ENCODE assay signal across 8 cellular contexts in genomic region chr9:135960328-135961276, GRCh38. TPM values are rescaled to one million over a fixed set of nuclear protein-coding genes. Genes with fewer than 3 reads are reported as not detected.
DNase-seq lines count a peak whose midpoint lies in the region; ATAC-seq and FAIRE-seq lines count a peak whose summit lies in the region.

No MANE protein-coding gene starts in this region.

- ATAC-seq in right cardiac atrium (peak; percentile 20 to 44), sciatic nerve (peak; percentile 28)

- no peak for FAIRE-seq in GM19239 (lab: Jason Lieb, UNC)

- H3K27ac Mint-ChIP-seq in activated T-helper 1 cell treated with anti-CD3 and anti-CD28 coated beads, Interleukin-12 subunit alpha, Interleukin-12 subunit beta, Interleukin-2, Interleukin-4 antibody, amounts not matched to agents 30 ng/mL and 10 ng/mL and 1 ng/mL, durations not matched to agents 14 hours and 24 hours and 36 hours, result peak overlapping the region; percentile 82

- H3K27me3 ChIP-seq in BLaER1 (no peaks in the 10 kb centered on the region), right cardiac atrium (ENCODE audit: control insufficient read depth, insufficient read depth) (no peaks in the 10 kb centered on the region)

- H3K9me3 Mint-ChIP-seq in activated T-helper 1 cell treated with anti-CD3 and anti-CD28 coated beads, Interleukin-12 subunit alpha, Interleukin-12 subunit beta, Interleukin-2, Interleukin-4 antibody, amounts not matched to agents 30 ng/mL and 10 ng/mL and 1 ng/mL, durations not matched to agents 14 hours and 24 hours and 36 hours, result no peaks in the 10 kb centered on the region

- H3K9me3 ChIP-seq in BLaER1, result no peaks in the 10 kb centered on the region
- no peaks in the 10 kb centered on the region for H3K9me3 ChIP-seq in right cardiac atrium (ENCODE audit: control insufficient read depth, low read length)

- WGBS in right cardiac atrium, result 2% methylated on average over 77 of the region's 77 CpGs

- peak; percentile 28 for DNase-seq in GM19239 (ENCODE audit: insufficient read length, low spot score)
- peak; percentile 73 for DNase-seq in HuH-7 (ENCODE audit: low spot score)
- no peak for DNase-seq in activated T-helper 1 cell treated with anti-CD3 and anti-CD28 coated beads, Interleukin-12 subunit alpha, Interleukin-12 subunit beta, Interleukin-2, Interleukin-4 antibody, amounts not matched to agents 30 ng/mL and 10 ng/mL and 1 ng/mL, durations not matched to agents 14 hours and 24 hours and 36 hours (ENCODE audit: low spot score)
- peak in 1 of 3 donors; percentile 68 for DNase-seq in right cardiac atrium
- DNase-seq in sciatic nerve (ENCODE audit: low spot score), result peak; percentile 81
- DNase-seq in activated gamma-delta T cell treated with Interleukin-2 at 50 U/mL for 16 hours, result no peak
- DNase-seq in NCI-H446 treated with DMSO at 0.1 percent for 48 hours (lab: John Stamatoyannopoulos, UW), result no peak

- no peaks in the 10 kb centered on the region for H3K36me3 Mint-ChIP-seq in activated T-helper 1 cell treated with anti-CD3 and anti-CD28 coated beads, Interleukin-12 subunit alpha, Interleukin-12 subunit beta, Interleukin-2, Interleukin-4 antibody, amounts not matched to agents 30 ng/mL and 10 ng/mL and 1 ng/mL, durations not matched to agents 14 hours and 24 hours and 36 hours (ENCODE audit: low read depth)

- H3K4me3 Mint-ChIP-seq in activated T-helper 1 cell treated with anti-CD3 and anti-CD28 coated beads, Interleukin-12 subunit alpha, Interleukin-12 subunit beta, Interleukin-2, Interleukin-4 antibody, amounts not matched to agents 30 ng/mL and 10 ng/mL and 1 ng/mL, durations not matched to agents 14 hours and 24 hours and 36 hours, result peak overlapping the region; percentile 87

- H3K9ac ChIP-seq in BLaER1, result peak overlapping the region; percentile 90

- H3K4me2 ChIP-seq in BLaER1, result peak overlapping the region; percentile 93

- H3K27me3 Mint-ChIP-seq in activated T-helper 1 cell treated with anti-CD3 and anti-CD28 coated beads, Interleukin-12 subunit alpha, Interleukin-12 subunit beta, Interleukin-2, Interleukin-4 antibody, amounts not matched to agents 30 ng/mL and 10 ng/mL and 1 ng/mL, durations not matched to agents 14 hours and 24 hours and 36 hours (ENCODE audit: insufficient read depth), result peaks cover 8% of the 10 kb centered on the region

- intact Hi-C loops in activated T-helper 1 cell treated with anti-CD3 and anti-CD28 coated beads, Interleukin-12 subunit alpha, Interleukin-12 subunit beta, Interleukin-2, Interleukin-4 antibody, amounts not matched to agents 30 ng/mL and 10 ng/mL and 1 ng/mL, durations not matched to agents 14 hours and 24 hours and 36 hours (cut with micrococcal nuclease), result loop anchor here (1.0 to 10.0 kb wide), 8 partner anchors 35 to 1893 kb away; partner anchors contain the start of genes BRD3, CAMSAP1, QSOX2 and SEC16A
- intact Hi-C loops in right cardiac atrium (cut with DNase I), result loop anchor here in 1 of 4 donors (10.0 kb wide), 2 partner anchors 96 to 324 kb away; no protein-coding TSS in a partner anchor
- intact Hi-C loops in sciatic nerve (cut with DNase I), result no loop called here

- H4K20me1 ChIP-seq in BLaER1, result peaks cover 51% of the 10 kb centered on the region

- peaks cover 25% of the 10 kb centered on the region for H3K4me1 Mint-ChIP-seq in activated T-helper 1 cell treated with anti-CD3 and anti-CD28 coated beads, Interleukin-12 subunit alpha, Interleukin-12 subunit beta, Interleukin-2, Interleukin-4 antibody, amounts not matched to agents 30 ng/mL and 10 ng/mL and 1 ng/mL, durations not matched to agents 14 hours and 24 hours and 36 hours (ENCODE audit: low read depth)

- peak overlapping the region; percentile 82 for H3K27ac ChIP-seq in BLaER1
- peak overlapping the region; percentile 98 for H3K27ac ChIP-seq in right cardiac atrium (ENCODE audit: low read length)

- H3K4me3 ChIP-seq in BLaER1, result peak overlapping the region; percentile 92
- peak overlapping the region; percentile 96 for H3K4me3 ChIP-seq in right cardiac atrium (ENCODE audit: low read length)

- H3K4me1 ChIP-seq in BLaER1 (peaks cover 67% of the 10 kb centered on the region), right cardiac atrium (ENCODE audit: control insufficient read depth, insufficient read depth, low read length) (no peaks in the 10 kb centered on the region)

- peaks cover 22% of the 10 kb centered on the region for H3K36me3 ChIP-seq in BLaER1

RNA-seq across cellular contexts. Expression of gene UBAC1, which starts 0.6 kb away (rescaled TPM):
- total RNA-seq in activated T-helper 1 cell treated with anti-CD3 and anti-CD28 coated beads, Interleukin-12 subunit alpha, Interleukin-12 subunit beta, Interleukin-2, Interleukin-4 antibody, amounts not matched to agents 30 ng/mL and 10 ng/mL and 1 ng/mL, durations not matched to agents 14 hours and 24 hours and 36 hours, result 41.9 and 42.0 TPM in 2 replicates
- total RNA-seq in right cardiac atrium (10 to 100 TPM; 64.0 to 88.7 (median 76.2) TPM), sciatic nerve (35.2 TPM)
- polyA plus RNA-seq in right cardiac atrium, result 83.3 TPM

RNA-seq across cellular contexts. Expression of gene CAMSAP1, which starts 53.3 kb away (rescaled TPM):
- total RNA-seq in activated T-helper 1 cell treated with anti-CD3 and anti-CD28 coated beads, Interleukin-12 subunit alpha, Interleukin-12 subunit beta, Interleukin-2, Interleukin-4 antibody, amounts not matched to agents 30 ng/mL and 10 ng/mL and 1 ng/mL, durations not matched to agents 14 hours and 24 hours and 36 hours, result 43.3 and 43.8 TPM in 2 replicates
- 10 to 100 TPM; 13.9 to 22.8 (median 18.3) TPM for total RNA-seq in right cardiac atrium
- 10.0 TPM for polyA plus RNA-seq in right cardiac atrium
- total RNA-seq in sciatic nerve, result 39.8 TPM

Comparison
In these comparisons a context has a peak if more than half of its experiments do, and no peak if none do; other contexts are left out.
1. DNase-seq: peak in GM19239 (single experiment), HuH-7 (single experiment) and sciatic nerve (single experiment); none in activated T-helper 1 cell treated with anti-CD3 and anti-CD28 coated beads, Interleukin-12 subunit alpha, Interleukin-12 subunit beta, Interleukin-2, Interleukin-4 antibody, amounts not matched to agents 30 ng/mL and 10 ng/mL and 1 ng/mL, durations not matched to agents 14 hours and 24 hours and 36 hours (single experiment), activated gamma-delta T cell treated with Interleukin-2 at 50 U/mL for 16 hours (single experiment) and NCI-H446 treated with DMSO at 0.1 percent for 48 hours (single experiment).